ENCODE assay signal across 9 cellular contexts in the genomic region with DNA sequence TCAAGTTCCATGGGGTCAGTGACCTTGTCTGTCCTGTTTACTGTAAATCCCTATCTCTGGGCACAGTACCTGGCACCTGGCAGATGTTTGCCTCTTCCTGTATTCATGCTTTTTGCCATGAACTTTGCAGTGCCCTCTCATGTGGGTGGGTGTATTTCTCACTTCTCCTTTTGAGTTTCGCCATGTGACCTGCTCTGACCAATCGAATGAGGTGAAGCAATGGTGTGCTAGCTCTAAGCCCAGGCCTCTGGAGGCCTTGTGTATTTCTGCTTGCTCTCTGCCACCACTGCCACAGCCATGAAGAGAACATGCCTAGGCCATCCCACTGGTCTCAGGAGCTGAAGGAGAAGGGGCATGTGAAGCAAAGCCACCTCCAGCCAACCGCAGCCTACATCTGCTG.
A peak's percentile ranks its signal among the peaks of the same experiment; 100 is the strongest.
DNase-seq lines count a peak whose midpoint lies in the region; ATAC-seq and TF ChIP-seq lines count a peak whose summit lies in the region.
"Had no signal": no experiment of that assay in that cellular context is flagged by ENCODE, and none has a peak within 500 bp of the region (broad histone marks: within the 10 kb centered on the region; RNA-seq: fewer than 3 reads in every experiment).

No MANE protein-coding gene starts in this region.

- no peak for TF ChIP-seq POLR2A in gastroesophageal sphincter (IDR thresholded peaks at IDR 0.05)
- TF ChIP-seq POLR2A in thyroid gland (IDR thresholded peaks at IDR 0.05) = no peak

- H3K36me3 ChIP-seq in gastroesophageal sphincter (no peaks in the 10 kb centered on the region), thyroid gland (no peaks in the 10 kb centered on the region)

- 100% methylated on average over 1 of the region's 3 CpGs for WGBS in gastroesophageal sphincter (ENCODE audit: low coverage in 1 of 2), 2 donors
- 94 to 95% methylated on average over 2 to 3 of the region's 3 CpGs for WGBS in thyroid gland, 2 donors

- H3K4me1 ChIP-seq in gastroesophageal sphincter = no peaks in the 10 kb centered on the region
- no peaks in the 10 kb centered on the region for H3K4me1 ChIP-seq in thyroid gland

- H3K27me3 Mint-ChIP-seq in stimulated activated naive CD8-positive, alpha-beta T cell treated with anti-CD3 and anti-CD28 coated beads, Interleukin-15, amount 100 ng/mL, for 72 hours = peaks cover 24% of the 10 kb centered on the region

- H3K9me3 ChIP-seq in gastroesophageal sphincter (peaks cover 0 to 3% (median 0%) of the 10 kb centered on the region in 3 donors), thyroid gland (no peaks in the 10 kb centered on the region)

- H3K27me3 ChIP-seq in gastroesophageal sphincter (peaks cover 58% of the 10 kb centered on the region), thyroid gland (no peaks in the 10 kb centered on the region)

- DNase-seq in activated T-cell treated with anti-CD3 and anti-CD28 coated beads for 48 hours (ENCODE audit: low read depth) (peak; percentile 2), NAMALWA (ENCODE audit: low spot score) (peak; percentile 94), cerebellar cortex (ENCODE audit: low spot score) (no peak), thyroid gland (no peak)
- DNase-seq in activated T-cell treated with anti-CD3 and anti-CD28 coated beads, Interleukin-2, amount 50 U/mL, for 1 hour = no peak
- peak; percentile 3 to 17 for DNase-seq in stimulated activated naive CD8-positive, alpha-beta T cell treated with anti-CD3 and anti-CD28 coated beads, Interleukin-15, amount 100 ng/mL, for 72 hours

- TF ChIP-seq EP300 in gastroesophageal sphincter (IDR thresholded peaks at IDR 0.05) = no peak

- no peak for TF ChIP-seq CTCF in gastroesophageal sphincter (IDR thresholded peaks at IDR 0.05)
- TF ChIP-seq CTCF in thyroid gland (IDR thresholded peaks at IDR 0.05) = no peak

- H3K4me3 ChIP-seq in gastroesophageal sphincter = no peak overlapping the region
- no peak overlapping the region for H3K4me3 ChIP-seq in thyroid gland (replicated peaks in 1 of 3)
- H3K4me3 ChIP-seq: lung had no signal

- H3K27ac ChIP-seq in gastroesophageal sphincter (no peak overlapping the region), thyroid gland (no peak overlapping the region)

- peaks cover 11% of the 10 kb centered on the region for H3K4me1 Mint-ChIP-seq in stimulated activated naive CD8-positive, alpha-beta T cell treated with anti-CD3 and anti-CD28 coated beads, Interleukin-15, amount 100 ng/mL, for 72 hours

- peak; percentile 81 for ATAC-seq in HG02840 (IDR thresholded peaks at IDR 0.05; ENCODE audit: low FRiP score, unreplicated experiment)
- peak; percentile 52 for ATAC-seq in stimulated activated naive CD8-positive, alpha-beta T cell treated with anti-CD3 and anti-CD28 coated beads, Interleukin-15, amount 100 ng/mL, for 72 hours
- ATAC-seq in gastroesophageal sphincter = no peak

- H3K27ac Mint-ChIP-seq in stimulated activated naive CD8-positive, alpha-beta T cell treated with anti-CD3 and anti-CD28 coated beads, Interleukin-15, amount 100 ng/mL, for 72 hours = no peak overlapping the region

- peak overlapping the region in 1 of 2 donors; percentile 8 for H3K4me3 Mint-ChIP-seq in stimulated activated naive CD8-positive, alpha-beta T cell treated with anti-CD3 and anti-CD28 coated beads, Interleukin-15, amount 100 ng/mL, for 72 hours

- intact Hi-C loops in thyroid gland (cut with DNase I) = no loop called here

- peaks cover 4 to 6% of the 10 kb centered on the region in 2 donors for H3K9me3 Mint-ChIP-seq in stimulated activated naive CD8-positive, alpha-beta T cell treated with anti-CD3 and anti-CD28 coated beads, Interleukin-15, amount 100 ng/mL, for 72 hours

Comparison
In these comparisons a context has a peak if more than half of its experiments do, and no peak if none do; other contexts are left out.
1. DNase-seq: peak in activated T-cell treated with anti-CD3 and anti-CD28 coated beads for 48 hours (single experiment), NAMALWA (single experiment) and stimulated activated naive CD8-positive, alpha-beta T cell treated with anti-CD3 and anti-CD28 coated beads, Interleukin-15, amount 100 ng/mL, for 72 hours (2 of 2); none in activated T-cell treated with anti-CD3 and anti-CD28 coated beads, Interleukin-2, amount 50 U/mL, for 1 hour (single experiment), cerebellar cortex (single experiment) and thyroid gland (0 of 2).